Comparison of ENCODE assay signal across 8 cellular contexts in genomic region chr17:1628856-1629646, GRCh38. TPM values are rescaled to one million over a fixed set of nuclear protein-coding genes. Genes with fewer than 3 reads are reported as not detected.
DNase-seq lines count a peak whose midpoint lies in the region; ATAC-seq, FAIRE-seq and TF ChIP-seq lines count a peak whose summit lies in the region.

No MANE protein-coding gene starts in this region.

- no peaks in the 10 kb centered on the region for H4K20me1 ChIP-seq in HCT116 (ENCODE audit: insufficient read depth)

- no peak for TF ChIP-seq EP300 in gastroesophageal sphincter (IDR thresholded peaks at IDR 0.05)

- H3K4me2 ChIP-seq in HCT116 (ENCODE audit: low read length) = peak overlapping the region; percentile 100

- no peak overlapping the region for H2AFZ ChIP-seq in HCT116 (ENCODE audit: low read depth, low read length, poor library complexity, severe bottlenecking)

- peak overlapping the region; percentile 80 for H3K27ac Mint-ChIP-seq in activated naive CD4-positive, alpha-beta T cell treated with anti-CD3 and anti-CD28 coated beads, Interleukin-2, amount 10 ng/mL, durations not matched to agents 7 days and 5 days

- H3K4me3 ChIP-seq in HCT116 (replicated peaks in 1 of 2; ENCODE audit: low read depth in 1 of 2, low read length in 2 of 2) (peak overlapping the region; percentile 85 to 93), gastroesophageal sphincter (peak overlapping the region; percentile 59 to 77)

- RAD21 ChIA-PET in HCT116 (lab: Charles Lee; ENCODE audit: low non-redundant PET in 1 of 2, low total read pairs in 2 of 2, uncharacterized antibody in 2 of 2, unreplicated experiment in 2 of 2) = interaction anchor here (2.2 to 2.5 kb wide), 2 partner anchors 54 to 55 kb away, joined by 23 to 25 read pairs; no protein-coding TSS in a partner anchor

- TF ChIP-seq POLR2A in HCT116 (IDR thresholded peaks at IDR 0.05; ENCODE audit: borderline replicate concordance, extremely low read depth, insufficient read depth, insufficient read length) = no peak
- peak; percentile 24 to 55 for TF ChIP-seq POLR2A in gastroesophageal sphincter (IDR thresholded peaks at IDR 0.05)

- H3K36me3 Mint-ChIP-seq in activated naive CD4-positive, alpha-beta T cell treated with anti-CD3 and anti-CD28 coated beads, Interleukin-2, amount 10 ng/mL, durations not matched to agents 7 days and 5 days = no peaks in the 10 kb centered on the region

- H3K9ac ChIP-seq in HCT116 (ENCODE audit: low read length) = peak overlapping the region; percentile 92

- CTCF ChIA-PET in HCT116 (lab: Charles Lee) = interaction anchor here (0.6 to 3.6 kb wide), 6 partner anchors 10 to 238 kb away, joined by 3 to 113 read pairs (median 14); partner anchors contain the start of gene RILP
- CTCF ChIA-PET in activated naive CD4-positive, alpha-beta T cell treated with anti-CD3 and anti-CD28 coated beads, Interleukin-2, amount 10 ng/mL, durations not matched to agents 7 days and 5 days (lab: Charles Lee) = interaction anchor here (0.7 to 3.7 kb wide), 9 partner anchors 9 to 267 kb away, joined by 3 to 42 read pairs (median 4); partner anchors contain the start of genes INPP5K and RILP

- POLR2A ChIA-PET in HCT116 (lab: Charles Lee) = interaction anchor here (0.6 to 3.8 kb wide), 8 partner anchors 11 to 166 kb away, joined by 3 to 16 read pairs (median 4); partner anchors contain the start of gene RILP

- no peaks in the 10 kb centered on the region for H3K9me3 Mint-ChIP-seq in activated naive CD4-positive, alpha-beta T cell treated with anti-CD3 and anti-CD28 coated beads, Interleukin-2, amount 10 ng/mL, durations not matched to agents 7 days and 5 days

- H3K27me3 Mint-ChIP-seq in activated naive CD4-positive, alpha-beta T cell treated with anti-CD3 and anti-CD28 coated beads, Interleukin-2, amount 10 ng/mL, durations not matched to agents 7 days and 5 days = peaks cover 89% of the 10 kb centered on the region

- peak overlapping the region; percentile 82 for H3K4me3 Mint-ChIP-seq in activated naive CD4-positive, alpha-beta T cell treated with anti-CD3 and anti-CD28 coated beads, Interleukin-2, amount 10 ng/mL, durations not matched to agents 7 days and 5 days

- H3K36me3 ChIP-seq in HCT116 (ENCODE audit: control insufficient read depth in 1 of 2, insufficient read depth in 2 of 2, low read length in 2 of 2) (no peaks in the 10 kb centered on the region), gastroesophageal sphincter (peaks cover 0 to 4% of the 10 kb centered on the region in 2 donors)

- DNase-seq in HCT116 (ENCODE audit: low read depth, low spot score) (peak; percentile 82), NAMALWA (ENCODE audit: low spot score) (peak; percentile 88), SK-N-DZ (ENCODE audit: low spot score) (peak; percentile 99), non-pigmented ciliary epithelial cell (ENCODE audit: low read depth) (peak; percentile 55), substantia nigra (lab: John Stamatoyannopoulos, UW) (peak; percentile 76 to 98 (median 95))
- peak; percentile 93 for DNase-seq in activated naive CD4-positive, alpha-beta T cell treated with anti-CD3 and anti-CD28 coated beads, Interleukin-2, amount 10 ng/mL, durations not matched to agents 7 days and 5 days

- intact Hi-C loops in HCT116 (cut with micrococcal nuclease) = no loop called here

- H3K9me2 ChIP-seq in HCT116 (ENCODE audit: insufficient read depth) = no peaks in the 10 kb centered on the region

- TF ChIP-seq CTCF in HCT116 (IDR thresholded peaks at IDR 0.05 in 2 of 3, conservative IDR thresholded peaks at IDR 0.05 in 1 of 3; ENCODE audit: borderline replicate concordance in 1 of 3, insufficient read depth in 1 of 3, low read depth in 2 of 3, low read length in 2 of 3) (peak in 2 of 3 experiments; percentile 16 to 44; a peak in 1 of 6 replicates), gastroesophageal sphincter (IDR thresholded peaks at IDR 0.05) (peak in 3 of 4 experiments; percentile 50 to 74 (median 58))

- BruUV-seq in HCT116 (replicated peaks; lab: Mats Ljungman, UMichigan) = no TSS peak

- TF ChIP-seq RAD21 in HCT116 (IDR thresholded peaks at IDR 0.05; ENCODE audit: low read depth) = no peak; the same call in none of the 2 replicates

- WGBS in gastroesophageal sphincter (ENCODE audit: low coverage in 1 of 2), 2 donors = no CpG with 5 or more reads among the region's 84 CpGs

- H3K27ac ChIP-seq in HCT116 (ENCODE audit: low read depth, low read length) (peak overlapping the region; percentile 65), gastroesophageal sphincter (peak overlapping the region; percentile 57 to 96 (median 92)), substantia nigra (ENCODE audit: low read depth, low read length, poor library complexity, severe bottlenecking) (peak overlapping the region; percentile 91)

- peaks cover 26% of the 10 kb centered on the region for H3K4me1 Mint-ChIP-seq in activated naive CD4-positive, alpha-beta T cell treated with anti-CD3 and anti-CD28 coated beads, Interleukin-2, amount 10 ng/mL, durations not matched to agents 7 days and 5 days

- ATAC-seq in HCT116 (peak; percentile 81), gastroesophageal sphincter (peak; percentile 92)

- H3K4me1 ChIP-seq in HCT116 (ENCODE audit: control insufficient read depth in 1 of 2, insufficient read depth in 2 of 2, low read length in 2 of 2) (peaks cover 13 to 41% of the 10 kb centered on the region in 2 experiments), gastroesophageal sphincter (peaks cover 0 to 40% (median 9%) of the 10 kb centered on the region in 3 donors)

- H3K27me3 ChIP-seq in HCT116 (ENCODE audit: insufficient read depth, low read length) (no peaks in the 10 kb centered on the region), gastroesophageal sphincter (no peaks in the 10 kb centered on the region)

- H3K9me3 ChIP-seq in HCT116 (ENCODE audit: control insufficient read depth in 1 of 2, insufficient read depth in 1 of 2, low read depth in 1 of 2, low read length in 2 of 2) (no peaks in the 10 kb centered on the region), gastroesophageal sphincter (no peaks in the 10 kb centered on the region)

- peak; percentile 94 for FAIRE-seq in G401.6 (lab: Jason Lieb, UNC)

- no peaks in the 10 kb centered on the region for H3K79me2 ChIP-seq in HCT116 (ENCODE audit: insufficient read depth, low read length)

TF ChIP-seq in HCT116, 20 proteins besides CTCF, POLR2A, EP300 and RAD21:
- no peak for TF ChIP-seq TCF7L2 (IDR thresholded peaks at IDR 0.05; ENCODE audit: borderline replicate concordance, extremely low read depth, insufficient read depth, insufficient read length)
- TF ChIP-seq SIN3A (IDR thresholded peaks at IDR 0.05; ENCODE audit: low read depth) = peak; percentile 28; the same call in 1 of the 2 replicates
- no peak for TF ChIP-seq YY1 (IDR thresholded peaks at IDR 0.05; ENCODE audit: extremely low read depth, insufficient replicate concordance, low read depth, low read length)
- peak; percentile 48; the same call in 1 of the 2 replicates for TF ChIP-seq SP1 (IDR thresholded peaks at IDR 0.05; ENCODE audit: low read depth)
- peak; percentile 52 for TF ChIP-seq POLR2AphosphoS5 (IDR thresholded peaks at IDR 0.05; ENCODE audit: low read depth, low read length)
- peak; percentile 19; the same call in 1 of the 2 replicates for TF ChIP-seq ZFX (IDR thresholded peaks at IDR 0.05)

RNA-seq across cellular contexts. Expression of gene SLC43A2, which starts 0.4 kb away (rescaled TPM):
- total RNA-seq in HCT116 (2021; ENCODE audit: unreplicated experiment) (12.6 TPM), gastroesophageal sphincter (10 to 100 TPM in 3 of 4 donors, 1 to 10 TPM in 1; 6.4 to 16.8 (median 10.4) TPM)
- 10.0 and 12.0 TPM in 2 replicates for polyA plus RNA-seq in HCT116 (2012)
- polyA plus RNA-seq in SK-N-DZ (2014; cell fraction: cytosol; rRNA removed) = 17.8 and 22.8 TPM in 2 replicates
- polyA plus RNA-seq in SK-N-DZ (2014; cell fraction: nucleus; rRNA removed) = 9.9 and 11.3 TPM in 2 replicates

RNA-seq across cellular contexts. Expression of gene SCARF1, which starts 16.5 kb away (rescaled TPM):
- 2.2 TPM for total RNA-seq in HCT116 (2021; ENCODE audit: unreplicated experiment)
- 0.96 and 1.2 TPM in 2 replicates for polyA plus RNA-seq in HCT116 (2012)
- polyA plus RNA-seq in SK-N-DZ (2014; cell fraction: cytosol; rRNA removed) = 0.56 and 1.0 TPM in 2 replicates
- polyA plus RNA-seq in SK-N-DZ (2014; cell fraction: nucleus; rRNA removed) = 1.8 and 3.1 TPM in 2 replicates
- 10 to 100 TPM in 3 of 4 donors, 1 to 10 TPM in 1; 8.9 to 16.8 (median 12.7) TPM for total RNA-seq in gastroesophageal sphincter

RNA-seq across cellular contexts. Expression of gene RILP, which starts 20.6 kb away (rescaled TPM):
- 11.6 TPM for total RNA-seq in HCT116 (2021; ENCODE audit: unreplicated experiment)
- polyA plus RNA-seq in HCT116 (2012) = 10.8 and 13.4 TPM in 2 replicates
- polyA plus RNA-seq in SK-N-DZ (2014; cell fraction: cytosol; rRNA removed) = 3.1 and 3.3 TPM in 2 replicates
- polyA plus RNA-seq in SK-N-DZ (2014; cell fraction: nucleus; rRNA removed) = 19.3 and 36.4 TPM in 2 replicates
- 10 to 100 TPM; 17.4 to 33.4 (median 22.2) TPM for total RNA-seq in gastroesophageal sphincter

RNA-seq across cellular contexts. Expression of gene PRPF8, which starts 55.6 kb away (rescaled TPM):
- total RNA-seq in HCT116 (2021; ENCODE audit: unreplicated experiment) = 386 TPM
- 284 and 382 TPM in 2 replicates for polyA plus RNA-seq in HCT116 (2012)
- polyA plus RNA-seq in SK-N-DZ (2014; cell fraction: cytosol; rRNA removed) = 121 and 134 TPM in 2 replicates
- polyA plus RNA-seq in SK-N-DZ (2014; cell fraction: nucleus; rRNA removed) = 125 and 219 TPM in 2 replicates
- 100 to 1,000 TPM; 111 to 195 (median 161) TPM for total RNA-seq in gastroesophageal sphincter

Comparison
In these comparisons a context has a peak if more than half of its experiments do, and no peak if none do; other contexts are left out.
1. Peak in every context shown above with its lines: DNase-seq, ATAC-seq, H3K4me3 ChIP-seq and H3K27ac ChIP-seq.